ENCODE assay signal across 2 cellular contexts in the genomic region with DNA sequence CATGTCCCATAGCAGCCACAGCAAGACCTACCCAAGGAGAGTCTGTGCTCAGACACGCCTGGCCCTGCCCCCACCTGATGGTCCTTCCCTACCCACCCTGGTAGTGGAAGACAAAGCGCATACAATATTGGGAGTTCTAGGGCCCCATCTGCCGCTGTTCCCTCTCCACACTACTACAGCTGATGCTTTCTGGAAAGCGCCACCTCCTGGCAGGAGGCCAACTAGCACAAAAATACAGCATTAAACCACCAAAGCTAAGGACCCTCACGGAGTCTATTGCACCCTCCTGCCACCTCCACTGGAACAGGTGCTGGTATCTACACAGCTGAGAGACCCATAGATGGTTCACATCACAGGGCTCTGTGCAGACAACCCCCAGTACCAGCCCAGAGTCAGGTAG. TPM values are rescaled to one million over a fixed set of nuclear protein-coding genes. Genes with fewer than 3 reads are reported as not detected.
"Had no signal": no experiment of that assay in that cellular context is flagged by ENCODE, and none has a peak within 500 bp of the region (broad histone marks: within the 10 kb centered on the region; RNA-seq: fewer than 3 reads in every experiment).

No MANE protein-coding gene starts in this region.

RNA-seq across cellular contexts. Expression of gene IGFBP5, which starts 50.9 kb away (rescaled TPM):
- total RNA-seq: activated naive CD4-positive, alpha-beta T cell treated with anti-CD3 and anti-CD28 coated beads for 36 hours; activated T-cell treated with anti-CD3 and anti-CD28 coated beads, Interleukin-2, amount 50 U/mL, for 72 hours had no signal
